Comparison of ENCODE assay signal across 11 cellular contexts in genomic region chr2:23788100-23788499, GRCh38.
DNase-seq lines count a peak whose midpoint lies in the region; ATAC-seq, FAIRE-seq and TF ChIP-seq lines count a peak whose summit lies in the region.
"Had no signal": no experiment of that assay in that cellular context is flagged by ENCODE, and none has a peak within 500 bp of the region (broad histone marks: within the 10 kb centered on the region; RNA-seq: fewer than 3 reads in every experiment).

No MANE protein-coding gene starts in this region.

- no peak for TF ChIP-seq CTCF in activated CD8-positive, alpha-beta T cell treated with anti-CD3 and anti-CD28 coated beads for 36 hours (IDR thresholded peaks at IDR 0.05)
- no peak for TF ChIP-seq CTCF in smooth muscle cell (IDR thresholded peaks at IDR 0.05; ENCODE audit: borderline replicate concordance, insufficient read depth, poor library complexity, severe bottlenecking)

- CTCF ChIA-PET in activated CD8-positive, alpha-beta T cell treated with anti-CD3 and anti-CD28 coated beads for 36 hours (lab: Charles Lee), result interaction anchor here (2.0 kb wide), 1 partner anchor 37 kb away, joined by 5 read pairs; no protein-coding TSS in a partner anchor

- no peak overlapping the region for H3K4me3 ChIP-seq in smooth muscle cell

- H3K27ac Mint-ChIP-seq in activated CD8-positive, alpha-beta T cell treated with anti-CD3 and anti-CD28 coated beads for 36 hours, result peak overlapping the region; percentile 43

- peaks cover 5% of the 10 kb centered on the region for H3K4me1 ChIP-seq in smooth muscle cell (ENCODE audit: low read depth)

- no peaks in the 10 kb centered on the region for H3K79me2 ChIP-seq in smooth muscle cell (ENCODE audit: low read depth)

- WGBS in smooth muscle cell (ENCODE audit: low lambda C conversion rate), result 96% methylated on average over 1 of the region's 1 CpG

- no peak overlapping the region for H3K4me3 Mint-ChIP-seq in activated CD8-positive, alpha-beta T cell treated with anti-CD3 and anti-CD28 coated beads for 36 hours

- peaks cover 25% of the 10 kb centered on the region for H3K4me1 Mint-ChIP-seq in activated CD8-positive, alpha-beta T cell treated with anti-CD3 and anti-CD28 coated beads for 36 hours (ENCODE audit: low read depth)

- H2AFZ ChIP-seq in smooth muscle cell (ENCODE audit: low read depth), result no peak overlapping the region

- intact Hi-C loops in activated CD8-positive, alpha-beta T cell treated with anti-CD3 and anti-CD28 coated beads for 36 hours (cut with micrococcal nuclease), result no loop called here

- ATAC-seq in GM19328 (IDR thresholded peaks at IDR 0.05; ENCODE audit: unreplicated experiment) (peak; percentile 72), HG03196 (IDR thresholded peaks at IDR 0.05; ENCODE audit: unreplicated experiment) (peak; percentile 72), GM19397 (IDR thresholded peaks at IDR 0.05; ENCODE audit: unreplicated experiment) (no peak)
- ATAC-seq in activated CD8-positive, alpha-beta T cell treated with anti-CD3 and anti-CD28 coated beads for 36 hours, result peak; percentile 92

- H3K9ac ChIP-seq in smooth muscle cell (ENCODE audit: low read depth), result no peak overlapping the region

- no peaks in the 10 kb centered on the region for H3F3A ChIP-seq in smooth muscle cell (ENCODE audit: low read depth)

- H3K36me3 ChIP-seq in smooth muscle cell (ENCODE audit: low read depth), result peaks cover 5% of the 10 kb centered on the region

- no peaks in the 10 kb centered on the region for H3K27me3 ChIP-seq in smooth muscle cell (ENCODE audit: low read depth)

- DNase-seq in GDM1 (lab: John Stamatoyannopoulos, UW) (peak; percentile 28), RCC 7860 (ENCODE audit: low spot score) (no peak), activated gamma-delta T cell treated with Interleukin-2 at 50 U/mL for 16 hours (no peak), smooth muscle cell (lab: John Stamatoyannopoulos, UW; ENCODE audit: unreplicated experiment) (no peak)
- DNase-seq in activated CD8-positive, alpha-beta T cell treated with anti-CD3 and anti-CD28 coated beads for 36 hours, result peak; percentile 16
- DNase-seq: dermis blood vessel endothelial cell; stimulated activated CD4-positive, alpha-beta T cell treated with anti-CD3 and anti-CD28 coated beads, Interleukin-2, amount 100 ng/mL, for 48 hours had no signal

- no peak overlapping the region for H3K4me2 ChIP-seq in smooth muscle cell

- H3K9me3 ChIP-seq in smooth muscle cell (replicated peaks; ENCODE audit: low read depth), result no peaks in the 10 kb centered on the region

- POLR2A ChIA-PET in activated CD8-positive, alpha-beta T cell treated with anti-CD3 and anti-CD28 coated beads for 36 hours (lab: Charles Lee), result no interaction called here

- peaks cover 10% of the 10 kb centered on the region for H3K36me3 Mint-ChIP-seq in activated CD8-positive, alpha-beta T cell treated with anti-CD3 and anti-CD28 coated beads for 36 hours (ENCODE audit: low read depth)

- H4K20me1 ChIP-seq in smooth muscle cell (ENCODE audit: low read depth), result no peaks in the 10 kb centered on the region

- FAIRE-seq in RCC 7860 (lab: Jason Lieb, UNC), result no peak

- no peak overlapping the region for H3K27ac ChIP-seq in smooth muscle cell (ENCODE audit: low read depth)
- H3K27ac ChIP-seq: VCaP had no signal

- H3K27me3 Mint-ChIP-seq in activated CD8-positive, alpha-beta T cell treated with anti-CD3 and anti-CD28 coated beads for 36 hours, result no peaks in the 10 kb centered on the region

- no peaks in the 10 kb centered on the region for H3K9me3 Mint-ChIP-seq in activated CD8-positive, alpha-beta T cell treated with anti-CD3 and anti-CD28 coated beads for 36 hours

Comparison
In these comparisons a context has a peak if more than half of its experiments do, and no peak if none do; other contexts are left out.
1. DNase-seq: peak in GDM1 (single experiment) and activated CD8-positive, alpha-beta T cell treated with anti-CD3 and anti-CD28 coated beads for 36 hours (single experiment); none in RCC 7860 (single experiment), activated gamma-delta T cell treated with Interleukin-2 at 50 U/mL for 16 hours (single experiment) and smooth muscle cell (single experiment).